11 cellular contexts compared by ENCODE assay signal in genomic region chr4:145298885-145299284, GRCh38.
A peak's percentile ranks its signal among the peaks of the same experiment; 100 is the strongest.
DNase-seq lines count a peak whose midpoint lies in the region; ATAC-seq and TF ChIP-seq lines count a peak whose summit lies in the region.
"Had no signal": no experiment of that assay in that cellular context is flagged by ENCODE, and none has a peak within 500 bp of the region (broad histone marks: within the 10 kb centered on the region; RNA-seq: fewer than 3 reads in every experiment).

No MANE protein-coding gene starts in this region.

- no peak overlapping the region for H3K4me3 ChIP-seq in RWPE2 (ENCODE audit: severe bottlenecking)
- no peak overlapping the region for H3K4me3 ChIP-seq in aorta (ENCODE audit: low read length in 2 of 2)
- H3K4me3 ChIP-seq: suprapubic skin had no signal

- no peaks in the 10 kb centered on the region for H3K36me3 ChIP-seq in RWPE2 (ENCODE audit: low read depth)
- peaks cover 0 to 2% of the 10 kb centered on the region in 2 donors for H3K36me3 ChIP-seq in aorta (ENCODE audit: control insufficient read depth in 1 of 2, insufficient read depth in 2 of 2, low read length in 1 of 2)
- H3K36me3 ChIP-seq: suprapubic skin had no signal

- WGBS in aorta, 2 donors = 55 to 62% methylated on average over 2 of the region's 2 CpGs

- ATAC-seq in GM19351 (IDR thresholded peaks at IDR 0.05; ENCODE audit: unreplicated experiment) (peak; percentile 24), HG03108 (IDR thresholded peaks at IDR 0.05; ENCODE audit: unreplicated experiment) (peak; percentile 21), RWPE2 (ENCODE audit: low read depth) (no peak), Right ventricle myocardium inferior (no peak), aorta (ENCODE audit: low FRiP score) (no peak)
- ATAC-seq: right cardiac atrium had no signal

- no peak for TF ChIP-seq CTCF in RWPE2 (IDR thresholded peaks at IDR 0.05; ENCODE audit: poor library complexity, severe bottlenecking)

- DNase-seq in RWPE2 (ENCODE audit: low spot score) (no peak), renal cortical epithelial cell (ENCODE audit: low read depth) (peak; percentile 29), HT-29 (ENCODE audit: low spot score) (no peak), Right ventricle myocardium inferior (ENCODE audit: missing footprints) (no peak), aorta (no peak), HEK293T (ENCODE audit: extremely low spot score) (no peak)
- DNase-seq: NCI-H187, right cardiac atrium had no signal

- peaks cover 26% of the 10 kb centered on the region for H3K4me1 ChIP-seq in RWPE2 (ENCODE audit: insufficient read depth, poor library complexity, severe bottlenecking)
- no peaks in the 10 kb centered on the region for H3K4me1 ChIP-seq in aorta (ENCODE audit: control insufficient read depth in 1 of 2, insufficient read depth in 2 of 2, low read length in 2 of 2)

- H3K27ac ChIP-seq in RWPE2 (ENCODE audit: poor library complexity, severe bottlenecking) = peak overlapping the region; percentile 59
- H3K27ac ChIP-seq in aorta (ENCODE audit: low read depth in 1 of 2, low read length in 2 of 2) = no peak overlapping the region
- H3K27ac ChIP-seq: suprapubic skin had no signal

- H3K9me3 ChIP-seq in RWPE2 (ENCODE audit: severe bottlenecking) (no peaks in the 10 kb centered on the region), aorta (ENCODE audit: control insufficient read depth, low read length) (no peaks in the 10 kb centered on the region)
- H3K9me3 ChIP-seq: suprapubic skin had no signal

- POLR2A ChIA-PET in HEK293T (lab: Yijun Ruan, JAX) = no interaction called here

- CTCF ChIA-PET in HEK293T (lab: Yijun Ruan, JAX) = no interaction called here

- no peaks in the 10 kb centered on the region for H3K27me3 ChIP-seq in RWPE2 (ENCODE audit: insufficient read depth, poor library complexity, severe bottlenecking)
- peaks cover 0 to 1% of the 10 kb centered on the region in 2 donors for H3K27me3 ChIP-seq in aorta (ENCODE audit: control insufficient read depth in 1 of 2, insufficient read depth in 2 of 2, low read length in 1 of 2)
- H3K27me3 ChIP-seq: suprapubic skin had no signal

- intact Hi-C loops in Right ventricle myocardium inferior (cut with DNase I) = no loop called here
- intact Hi-C loops in aorta (cut with DNase I) = no loop called here

TF ChIP-seq in HEK293T, 16 proteins besides CTCF, POLR2A, EP300 and RAD21:
- TF ChIP-seq CTBP1 (IDR thresholded peaks at IDR 0.05; ENCODE audit: borderline replicate concordance) (no peak), SP1 (IDR thresholded peaks at IDR 0.05) (no peak), SUZ12 (IDR thresholded peaks at IDR 0.05) (no peak), NFRKB (IDR thresholded peaks at IDR 0.05) (no peak), TARDBP (IDR thresholded peaks at IDR 0.05) (no peak), ZNF384 (IDR thresholded peaks at IDR 0.05) (no peak), PKNOX1 (IDR thresholded peaks at IDR 0.05) (no peak), HDGF (IDR thresholded peaks at IDR 0.05; ENCODE audit: borderline replicate concordance) (no peak), FOXM1 (IDR thresholded peaks at IDR 0.05; ENCODE audit: borderline replicate concordance) (no peak), L3MBTL2 (conservative IDR thresholded peaks at IDR 0.05) (no peak), FOXA1 (IDR thresholded peaks at IDR 0.05) (no peak), BHLHE40 (IDR thresholded peaks at IDR 0.05; ENCODE audit: borderline replicate concordance) (no peak), ELF4 (IDR thresholded peaks at IDR 0.05) (no peak), FOXK2 (IDR thresholded peaks at IDR 0.05) (no peak), ARNT (IDR thresholded peaks at IDR 0.05) (no peak), LEF1 (IDR thresholded peaks at IDR 0.05; ENCODE audit: borderline replicate concordance) (no peak)

Comparison
In these comparisons a context has a peak if more than half of its experiments do, and no peak if none do; other contexts are left out.
1. ATAC-seq: peak in GM19351 (single experiment) and HG03108 (single experiment); none in RWPE2 (single experiment), Right ventricle myocardium inferior (single experiment) and aorta (single experiment).